35 cellular contexts compared by ENCODE assay signal in genomic region chr1:196323869-196324268, GRCh38.
"Had no signal": no experiment of that assay in that cellular context is flagged by ENCODE, and none has a peak within 500 bp of the region (broad histone marks: within the 10 kb centered on the region; RNA-seq: fewer than 3 reads in every experiment).

No MANE protein-coding gene starts in this region.

- H3K36me3 ChIP-seq: ascending aorta, cardiac muscle cell had no signal

- DNase-seq: activated B cell treated with CpG ODN at 0.5 μM for 24 hours; activated CD4-positive, alpha-beta memory T cell treated with anti-CD3 and anti-CD28 coated beads, Interleukin-2, amount 10 ng/mL, durations not matched to agents 7 days and 5 days; activated CD4-positive, alpha-beta T cell treated with anti-CD3 and anti-CD28 coated beads for 1 hour; activated CD4-positive, alpha-beta T cell treated with anti-CD3 and anti-CD28 coated beads for 36 hours; activated CD4-positive, alpha-beta T cell treated with anti-CD3 and anti-CD28 coated beads for 48 hours; activated CD4-positive, alpha-beta T cell treated with anti-CD3 and anti-CD28 coated beads, Interleukin-2, amount 10 ng/mL, durations not matched to agents 7 days and 5 days; activated CD4-positive, alpha-beta T cell treated with anti-CD3 and anti-CD28 coated beads, Interleukin-2, amount 50 U/mL, for 48 hours; activated CD8-positive, alpha-beta memory T cell treated with anti-CD3 and anti-CD28 coated beads for 24 hours; activated CD8-positive, alpha-beta memory T cell treated with anti-CD3 and anti-CD28 coated beads, Interleukin-2, amount 10 ng/mL, durations not matched to agents 7 days and 5 days; activated CD8-positive, alpha-beta memory T cell treated with anti-CD3 and anti-CD28 coated beads, Interleukin-2, amount 50 U/mL, for 48 hours; activated CD8-positive, alpha-beta T cell treated with anti-CD3 and anti-CD28 coated beads, Interleukin-2, amount 10 ng/mL, durations not matched to agents 7 days and 5 days; activated effector memory CD4-positive, alpha-beta T cell treated with Interleukin-2 at 50 U/mL for 16 hours; activated gamma-delta T cell; activated naive CD4-positive, alpha-beta T cell treated with anti-CD3 and anti-CD28 coated beads, Interleukin-2, amount 10 ng/mL, durations not matched to agents 7 days and 5 days; activated naive CD4-positive, alpha-beta T cell treated with Interleukin-2 at 50 U/mL for 16 hours; activated naive CD8-positive, alpha-beta T cell treated with anti-CD3 and anti-CD28 coated beads, Interleukin-2, amount 10 ng/mL, durations not matched to agents 7 days and 5 days; activated naive CD8-positive, alpha-beta T cell treated with anti-CD3 and anti-CD28 coated beads, Interleukin-2, amount 50 U/mL, for 24 hours; activated T-cell treated with anti-CD3 and anti-CD28 coated beads, Interleukin-2, amount 50 U/mL, for 24 hours; activated T-cell treated with anti-CD3 and anti-CD28 coated beads, Interleukin-2, amount 50 U/mL, for 48 hours; amygdala; anterior cingulate cortex; caudate nucleus; cerebellar nuclear complex; T-helper 2 cell; T-helper 9 cell had no signal

- H3K27ac ChIP-seq: ascending aorta, cardiac muscle cell, VCaP had no signal

- H3K9me3 Mint-ChIP-seq: activated B cell treated with CpG ODN at 0.5 μM for 24 hours; activated CD4-positive, alpha-beta memory T cell treated with anti-CD3 and anti-CD28 coated beads, Interleukin-2, amount 10 ng/mL, durations not matched to agents 7 days and 5 days; activated CD4-positive, alpha-beta T cell treated with anti-CD3 and anti-CD28 coated beads, Interleukin-2, amount 10 ng/mL, durations not matched to agents 7 days and 5 days; activated naive CD4-positive, alpha-beta T cell treated with anti-CD3 and anti-CD28 coated beads, Interleukin-2, amount 10 ng/mL, durations not matched to agents 7 days and 5 days; activated naive CD4-positive, alpha-beta T cell treated with anti-CD3 and anti-CD28 coated beads, Interleukin-2, amount 50 U/mL, for 24 hours; activated naive CD8-positive, alpha-beta T cell treated with anti-CD3 and anti-CD28 coated beads, Interleukin-2, amount 10 ng/mL, durations not matched to agents 7 days and 5 days; activated naive CD8-positive, alpha-beta T cell treated with anti-CD3 and anti-CD28 coated beads, Interleukin-2, amount 50 U/mL, for 24 hours; activated T-cell treated with anti-CD3 and anti-CD28 coated beads, Interleukin-2, amount 50 U/mL, for 24 hours; activated T-helper 2 cell treated with anti-CD3 and anti-CD28 coated beads, Interferon-gamma antibody, Interleukin-2, Interleukin-4, amounts not matched to agents 10 μg/mL and 5 μg/mL and 100 μg/mL, durations not matched to agents 14 hours and 24 hours and 36 hours; brain; central memory CD8-positive, alpha-beta T cell; T-helper 2 cell treated with Interferon-gamma antibody and Interleukin-4, amounts not matched to agents 5 μg/mL and 100 μg/mL, for 36 hours had no signal

- H3K27me3 Mint-ChIP-seq: activated B cell treated with CpG ODN at 0.5 μM for 24 hours; activated CD4-positive, alpha-beta memory T cell treated with anti-CD3 and anti-CD28 coated beads, Interleukin-2, amount 10 ng/mL, durations not matched to agents 7 days and 5 days; activated CD4-positive, alpha-beta T cell treated with anti-CD3 and anti-CD28 coated beads for 36 hours; activated CD4-positive, alpha-beta T cell treated with anti-CD3 and anti-CD28 coated beads, Interleukin-2, amount 10 ng/mL, durations not matched to agents 7 days and 5 days; activated CD8-positive, alpha-beta memory T cell treated with anti-CD3 and anti-CD28 coated beads, Interleukin-2, amount 10 ng/mL, durations not matched to agents 7 days and 5 days; activated naive CD4-positive, alpha-beta T cell treated with anti-CD3 and anti-CD28 coated beads, Interleukin-2, amount 10 ng/mL, durations not matched to agents 7 days and 5 days; activated naive CD4-positive, alpha-beta T cell treated with anti-CD3 and anti-CD28 coated beads, Interleukin-2, amount 50 U/mL, for 24 hours; activated naive CD8-positive, alpha-beta T cell; activated naive CD8-positive, alpha-beta T cell treated with anti-CD3 and anti-CD28 coated beads, Interleukin-2, amount 10 ng/mL, durations not matched to agents 7 days and 5 days; activated naive CD8-positive, alpha-beta T cell treated with anti-CD3 and anti-CD28 coated beads, Interleukin-2, amount 50 U/mL, for 24 hours; activated T-cell treated with anti-CD3 and anti-CD28 coated beads, Interleukin-2, amount 50 U/mL, for 24 hours; brain; central memory CD8-positive, alpha-beta T cell had no signal

- H3K27me3 ChIP-seq: ascending aorta, cardiac muscle cell had no signal

- H3K9me3 ChIP-seq: ascending aorta had no signal

- H3K4me3 ChIP-seq: ascending aorta, cardiac muscle cell had no signal

- FAIRE-seq: bronchial epithelial cell had no signal

- ATAC-seq: activated CD4-positive, alpha-beta T cell treated with anti-CD3 and anti-CD28 coated beads for 36 hours; activated CD8-positive, alpha-beta memory T cell treated with anti-CD3 and anti-CD28 coated beads, Interleukin-2, amount 10 ng/mL, durations not matched to agents 7 days and 5 days; activated CD8-positive, alpha-beta T cell treated with anti-CD3 and anti-CD28 coated beads, Interleukin-2, amount 10 ng/mL, durations not matched to agents 7 days and 5 days; activated naive CD8-positive, alpha-beta T cell treated with anti-CD3 and anti-CD28 coated beads, Interleukin-2, amount 50 U/mL, for 24 hours had no signal

- H3K4me1 Mint-ChIP-seq: activated B cell treated with CpG ODN at 0.5 μM for 24 hours; activated CD4-positive, alpha-beta memory T cell treated with anti-CD3 and anti-CD28 coated beads, Interleukin-2, amount 10 ng/mL, durations not matched to agents 7 days and 5 days; activated CD4-positive, alpha-beta T cell treated with anti-CD3 and anti-CD28 coated beads for 36 hours; activated CD4-positive, alpha-beta T cell treated with anti-CD3 and anti-CD28 coated beads, Interleukin-2, amount 10 ng/mL, durations not matched to agents 7 days and 5 days; activated CD8-positive, alpha-beta memory T cell treated with anti-CD3 and anti-CD28 coated beads, Interleukin-2, amount 10 ng/mL, durations not matched to agents 7 days and 5 days; activated naive CD4-positive, alpha-beta T cell treated with anti-CD3 and anti-CD28 coated beads, Interleukin-2, amount 10 ng/mL, durations not matched to agents 7 days and 5 days; activated naive CD4-positive, alpha-beta T cell treated with anti-CD3 and anti-CD28 coated beads, Interleukin-2, amount 50 U/mL, for 24 hours; activated naive CD8-positive, alpha-beta T cell treated with anti-CD3 and anti-CD28 coated beads, Interleukin-2, amount 10 ng/mL, durations not matched to agents 7 days and 5 days; activated naive CD8-positive, alpha-beta T cell treated with anti-CD3 and anti-CD28 coated beads, Interleukin-2, amount 50 U/mL, for 24 hours; brain; central memory CD8-positive, alpha-beta T cell had no signal

- H3K4me1 ChIP-seq: ascending aorta had no signal

- H3K27ac Mint-ChIP-seq: activated B cell treated with CpG ODN at 0.5 μM for 24 hours; activated CD4-positive, alpha-beta memory T cell treated with anti-CD3 and anti-CD28 coated beads, Interleukin-2, amount 10 ng/mL, durations not matched to agents 7 days and 5 days; activated CD4-positive, alpha-beta T cell treated with anti-CD3 and anti-CD28 coated beads for 36 hours; activated CD4-positive, alpha-beta T cell treated with anti-CD3 and anti-CD28 coated beads, Interleukin-2, amount 10 ng/mL, durations not matched to agents 7 days and 5 days; activated CD8-positive, alpha-beta memory T cell treated with anti-CD3 and anti-CD28 coated beads, Interleukin-2, amount 10 ng/mL, durations not matched to agents 7 days and 5 days; activated CD8-positive, alpha-beta T cell treated with anti-CD3 and anti-CD28 coated beads, Interleukin-2, amount 10 ng/mL, durations not matched to agents 7 days and 5 days; activated naive CD4-positive, alpha-beta T cell treated with anti-CD3 and anti-CD28 coated beads, Interleukin-2, amount 10 ng/mL, durations not matched to agents 7 days and 5 days; activated naive CD4-positive, alpha-beta T cell treated with anti-CD3 and anti-CD28 coated beads, Interleukin-2, amount 50 U/mL, for 24 hours; activated naive CD8-positive, alpha-beta T cell; activated naive CD8-positive, alpha-beta T cell treated with anti-CD3 and anti-CD28 coated beads, Interleukin-2, amount 10 ng/mL, durations not matched to agents 7 days and 5 days; activated naive CD8-positive, alpha-beta T cell treated with anti-CD3 and anti-CD28 coated beads, Interleukin-2, amount 50 U/mL, for 24 hours; activated T-cell treated with anti-CD3 and anti-CD28 coated beads, Interleukin-2, amount 50 U/mL, for 24 hours; activated T-helper 2 cell treated with anti-CD3 and anti-CD28 coated beads, Interferon-gamma antibody, Interleukin-2, Interleukin-4, amounts not matched to agents 10 μg/mL and 5 μg/mL and 100 μg/mL, durations not matched to agents 14 hours and 24 hours and 36 hours; brain; T-helper 2 cell treated with Interferon-gamma antibody and Interleukin-4, amounts not matched to agents 5 μg/mL and 100 μg/mL, for 36 hours had no signal

- H3K36me3 Mint-ChIP-seq: activated CD8-positive, alpha-beta memory T cell treated with anti-CD3 and anti-CD28 coated beads, Interleukin-2, amount 10 ng/mL, durations not matched to agents 7 days and 5 days; activated naive CD4-positive, alpha-beta T cell treated with anti-CD3 and anti-CD28 coated beads, Interleukin-2, amount 10 ng/mL, durations not matched to agents 7 days and 5 days; activated naive CD4-positive, alpha-beta T cell treated with anti-CD3 and anti-CD28 coated beads, Interleukin-2, amount 50 U/mL, for 24 hours; activated naive CD8-positive, alpha-beta T cell; activated naive CD8-positive, alpha-beta T cell treated with anti-CD3 and anti-CD28 coated beads, Interleukin-2, amount 10 ng/mL, durations not matched to agents 7 days and 5 days had no signal

- H3K4me3 Mint-ChIP-seq: activated B cell treated with CpG ODN at 0.5 μM for 24 hours; activated CD4-positive, alpha-beta memory T cell treated with anti-CD3 and anti-CD28 coated beads, Interleukin-2, amount 10 ng/mL, durations not matched to agents 7 days and 5 days; activated CD4-positive, alpha-beta T cell treated with anti-CD3 and anti-CD28 coated beads for 36 hours; activated CD4-positive, alpha-beta T cell treated with anti-CD3 and anti-CD28 coated beads, Interleukin-2, amount 10 ng/mL, durations not matched to agents 7 days and 5 days; activated CD8-positive, alpha-beta memory T cell treated with anti-CD3 and anti-CD28 coated beads, Interleukin-2, amount 10 ng/mL, durations not matched to agents 7 days and 5 days; activated CD8-positive, alpha-beta T cell treated with anti-CD3 and anti-CD28 coated beads, Interleukin-2, amount 10 ng/mL, durations not matched to agents 7 days and 5 days; activated naive CD4-positive, alpha-beta T cell treated with anti-CD3 and anti-CD28 coated beads, Interleukin-2, amount 10 ng/mL, durations not matched to agents 7 days and 5 days; activated naive CD4-positive, alpha-beta T cell treated with anti-CD3 and anti-CD28 coated beads, Interleukin-2, amount 50 U/mL, for 24 hours; activated naive CD8-positive, alpha-beta T cell; activated naive CD8-positive, alpha-beta T cell treated with anti-CD3 and anti-CD28 coated beads, Interleukin-2, amount 10 ng/mL, durations not matched to agents 7 days and 5 days; activated naive CD8-positive, alpha-beta T cell treated with anti-CD3 and anti-CD28 coated beads, Interleukin-2, amount 50 U/mL, for 24 hours; activated T-cell treated with anti-CD3 and anti-CD28 coated beads, Interleukin-2, amount 50 U/mL, for 24 hours; brain; central memory CD8-positive, alpha-beta T cell; T-helper 2 cell treated with Interferon-gamma antibody and Interleukin-4, amounts not matched to agents 5 μg/mL and 100 μg/mL, for 36 hours had no signal
